Comparison of ENCODE assay signal across 9 cellular contexts in genomic region chr10:47384148-47384921, GRCh38. TPM values are rescaled to one million over a fixed set of nuclear protein-coding genes. Genes with fewer than 3 reads are reported as not detected.
DNase-seq lines count a peak whose midpoint lies in the region; ATAC-seq lines count a peak whose summit lies in the region.
"Had no signal": no experiment of that assay in that cellular context is flagged by ENCODE, and none has a peak within 500 bp of the region (broad histone marks: within the 10 kb centered on the region; RNA-seq: fewer than 3 reads in every experiment).

Gene ZNF488, minus strand, starts transcription at chr10:47384293. Its CDS starts 15,464 bp downstream, at chr10:47368829.

- peaks cover 56% of the 10 kb centered on the region for H3K27me3 Mint-ChIP-seq in CD4-positive, CD25-positive, alpha-beta regulatory T cell

- H3K4me3 Mint-ChIP-seq in CD4-positive, CD25-positive, alpha-beta regulatory T cell: peak within 1 kb of the TSS; percentile 85 to 92 (median 90)

- H3K27ac Mint-ChIP-seq in CD4-positive, CD25-positive, alpha-beta regulatory T cell: peak within 1 kb of the TSS in 1 of 3 donors; percentile 45

- peaks cover 0 to 15% (median 2%) of the 10 kb centered on the region in 7 donors for H3K9me3 Mint-ChIP-seq in CD4-positive, CD25-positive, alpha-beta regulatory T cell

- peaks cover 8% of the 10 kb centered on the region for H3K4me1 ChIP-seq in CD4-positive, CD25-positive, alpha-beta regulatory T cell (ENCODE audit: control insufficient read depth, insufficient read depth, low read length, poor library complexity, severe bottlenecking)
- no peaks in the 10 kb centered on the region for H3K4me1 ChIP-seq in NT2/D1 (ENCODE audit: insufficient read depth, insufficient read length)

- DNase-seq in CD4-positive, CD25-positive, alpha-beta regulatory T cell: peak; percentile 30 to 74 (median 48)
- DNase-seq in NT2/D1 (ENCODE audit: low read depth, low spot score): peak; percentile 78
- DNase-seq in activated T-cell treated with anti-CD3 and anti-CD28 coated beads for 1 hour (ENCODE audit: low read depth): peak; percentile 58
- peak; percentile 84 for DNase-seq in epidermal melanocyte (ENCODE audit: insufficient read length, low spot score)
- peak; percentile 73 for DNase-seq in middle frontal gyrus (ENCODE audit: extremely low spot score, low spot score)
- DNase-seq in stimulated activated CD8-positive, alpha-beta memory T cell treated with anti-CD3 and anti-CD28 coated beads, Interleukin-15, amount 100 ng/mL, for 4 hours (ENCODE audit: low read depth in 2 of 2): peak; percentile 30 to 53

- no peak within 1 kb of the TSS for H3K27ac ChIP-seq in CD4-positive, CD25-positive, alpha-beta regulatory T cell (ENCODE audit: insufficient read depth, low read length, poor library complexity, severe bottlenecking)

- H3K36me3 Mint-ChIP-seq in CD4-positive, CD25-positive, alpha-beta regulatory T cell: no peaks in the 10 kb centered on the region

- peaks cover 14% of the 10 kb centered on the region for H3K27me3 ChIP-seq in CD4-positive, CD25-positive, alpha-beta regulatory T cell (ENCODE audit: control insufficient read depth, insufficient read depth, low read length)
- peaks cover 13% of the 10 kb centered on the region for H3K27me3 ChIP-seq in NT2/D1 (ENCODE audit: insufficient read depth, insufficient read length)

- H3K36me3 ChIP-seq in CD4-positive, CD25-positive, alpha-beta regulatory T cell (ENCODE audit: control insufficient read depth, insufficient read depth, low read length): no peaks in the 10 kb centered on the region
- peaks cover 16% of the 10 kb centered on the region for H3K36me3 ChIP-seq in NT2/D1 (ENCODE audit: insufficient read depth, insufficient read length, low read length)

- H3K4me1 Mint-ChIP-seq in CD4-positive, CD25-positive, alpha-beta regulatory T cell: peaks cover 3 to 12% (median 9%) of the 10 kb centered on the region in 4 donors

- H3K9me3 ChIP-seq in CD4-positive, CD25-positive, alpha-beta regulatory T cell (ENCODE audit: control insufficient read depth in 2 of 2, low read length in 2 of 2): peaks cover 0 to 3% of the 10 kb centered on the region in 2 experiments
- H3K9me3 ChIP-seq in NT2/D1 (ENCODE audit: insufficient read depth, low read length): peaks cover 14% of the 10 kb centered on the region; the same call in 1 of the 2 replicates

- H3K4me3 ChIP-seq in CD4-positive, CD25-positive, alpha-beta regulatory T cell (ENCODE audit: low read depth, low read length): peak within 1 kb of the TSS; percentile 7
- peak within 1 kb of the TSS; percentile 55 for H3K4me3 ChIP-seq in NT2/D1 (ENCODE audit: insufficient read length, low read depth)

- H3K9ac ChIP-seq in NT2/D1 (ENCODE audit: insufficient read length, low read depth): peak within 1 kb of the TSS; percentile 70

- ATAC-seq in CD4-positive, CD25-positive, alpha-beta regulatory T cell (ENCODE audit: low read depth in 2 of 2): peak; percentile 66 to 68
- ATAC-seq in GM19467 (IDR thresholded peaks at IDR 0.05; ENCODE audit: unreplicated experiment): peak; percentile 90
- peak; percentile 56 for ATAC-seq in HG03575 (IDR thresholded peaks at IDR 0.05; ENCODE audit: extremely low read depth, insufficient number of reproducible peaks, low FRiP score, unreplicated experiment)

RNA-seq across cellular contexts. Expression of gene ZNF488, which starts in this region (rescaled TPM):
- total RNA-seq in CD4-positive, CD25-positive, alpha-beta regulatory T cell: not detected
- not detected for polyA plus RNA-seq in CD4-positive, CD25-positive, alpha-beta regulatory T cell
- total RNA-seq: T-helper 1 cell treated with Interleukin-12 subunit alpha and Interleukin-12 subunit beta and Interleukin-4 antibody, amounts not matched to agents 30 ng/mL and 1 ng/mL, for 36 hours had no signal

Comparison
In these comparisons a context has a peak if more than half of its experiments do, and no peak if none do; other contexts are left out.
1. Peak in DNase-seq, ATAC-seq and H3K4me3 ChIP-seq in CD4-positive, CD25-positive, alpha-beta regulatory T cell; RNA of the gene not detected or under 1 TPM.